In genomic region chr1:184686540-184686939, GRCh38 we compare ENCODE assay signal across 21 cellular contexts.
DNase-seq lines count a peak whose midpoint lies in the region; ATAC-seq, FAIRE-seq and TF ChIP-seq lines count a peak whose summit lies in the region.
"Had no signal": no experiment of that assay in that cellular context is flagged by ENCODE, and none has a peak within 500 bp of the region (broad histone marks: within the 10 kb centered on the region; RNA-seq: fewer than 3 reads in every experiment).

No MANE protein-coding gene starts in this region.

- TF ChIP-seq EP300 in HepG2 (IDR thresholded peaks at IDR 0.05; ENCODE audit: low read depth in 2 of 2, low read length in 2 of 2) (no peak), HepG2 (CRISPR knock-in tag; IDR thresholded peaks at IDR 0.05; ENCODE audit: borderline replicate concordance) (no peak)

- peak; percentile 72 for ATAC-seq in HepG2
- ATAC-seq in HG03432 (IDR thresholded peaks at IDR 0.05; ENCODE audit: unreplicated experiment), result no peak
- ATAC-seq in GM21367 (IDR thresholded peaks at IDR 0.05; ENCODE audit: unreplicated experiment), result no peak
- ATAC-seq in left colon, result no peak
- ATAC-seq: T-helper 17 cell had no signal

- BruUV-seq in HepG2 (replicated peaks; lab: Mats Ljungman, UMichigan), result no TSS peak

- no peak for TF ChIP-seq POLR2A in HepG2 (IDR thresholded peaks at IDR 0.05; ENCODE audit: insufficient read depth in 1 of 2, low read depth in 2 of 2, low read length in 2 of 2)

- TF ChIP-seq CTCF in HEK293 (tag by site-specific recombination; IDR thresholded peaks at IDR 0.05) (no peak), choroid plexus epithelial cell (conservative IDR thresholded peaks at IDR 0.05; ENCODE audit: low read depth, low read length) (no peak), HepG2 (CRISPR knock-in tag; IDR thresholded peaks at IDR 0.05) (no peak)

- no peak overlapping the region for H2AFZ ChIP-seq in HepG2 (ENCODE audit: low read length)

- CTCF ChIA-PET in HEK293 (lab: Yijun Ruan, JAX) (interaction anchor here (1.5 kb wide), 1 partner anchor 23 kb away, joined by 5 read pairs; no protein-coding TSS in a partner anchor), HepG2 (lab: Yijun Ruan, JAX; ENCODE audit: low intra/inter-chr PET ratio, low total read pairs) (no interaction called here)

- no peak for FAIRE-seq in HepG2 (lab: Jason Lieb, UNC)
- FAIRE-seq: frontal cortex, GM19239 had no signal

- H3K36me3 ChIP-seq in HEK293 (ENCODE audit: control insufficient read depth in 2 of 2, insufficient read depth in 1 of 2, low read length in 2 of 2) (no peaks in the 10 kb centered on the region), HepG2 (replicated peaks in 1 of 2; ENCODE audit: control insufficient read depth in 1 of 2, insufficient read depth in 2 of 2, low read length in 2 of 2) (no peaks in the 10 kb centered on the region)
- H3K36me3 ChIP-seq: tibial nerve had no signal

- H3K9me3 ChIP-seq in HEK293 (ENCODE audit: control insufficient read depth, insufficient read depth, low read depth, low read length), result no peaks in the 10 kb centered on the region
- H3K9me3 ChIP-seq in HepG2 (ENCODE audit: low read length), result 0 out of 2 replicates have a peak, but pooled peaks cover 2% of the 10 kb centered on the region

- H3K9ac ChIP-seq in HepG2 (ENCODE audit: insufficient read depth, low read depth, low read length), result no peak overlapping the region

- H3K4me3 ChIP-seq in HEK293 (ENCODE audit: low read depth, low read length) (no peak overlapping the region), choroid plexus epithelial cell (ENCODE audit: low read depth, low read length) (no peak overlapping the region), HepG2 (replicated peaks in 1 of 3; ENCODE audit: insufficient read depth in 1 of 3, low read depth in 2 of 3, low read length in 3 of 3) (no peak overlapping the region)
- H3K4me3 ChIP-seq: tibial nerve had no signal

- 4% methylated on average over 3 of the region's 3 CpGs for WGBS in HepG2 (ENCODE audit: low lambda C conversion rate)

- POLR2A ChIA-PET in HEK293 (lab: Yijun Ruan, JAX), result no interaction called here
- POLR2A ChIA-PET in HepG2 (lab: Yijun Ruan, JAX), result no interaction called here

- no peak overlapping the region for H3K4me2 ChIP-seq in HepG2 (ENCODE audit: low read depth, low read length)

- in situ Hi-C loops in HepG2 (cut with HindIII; ENCODE audit: extremely low pct_ligation_motif_present, low pct_unique_long_range_greater_than_20kb), result no loop called here

- H3K27me3 ChIP-seq in HepG2 (ENCODE audit: control insufficient read depth in 1 of 2, insufficient read depth in 2 of 2, low read length in 2 of 2), result peaks cover 0 to 5% of the 10 kb centered on the region in 2 experiments; a peak in 1 of 5 replicates
- H3K27me3 ChIP-seq: tibial nerve had no signal

- H3K4me1 ChIP-seq in HEK293 (ENCODE audit: control insufficient read depth, insufficient read depth, low read length), result no peaks in the 10 kb centered on the region
- no peaks in the 10 kb centered on the region for H3K4me1 ChIP-seq in HepG2 (ENCODE audit: insufficient read depth, low read length)

- peak; percentile 63 for DNase-seq in NCI-H69 (lab: John Stamatoyannopoulos, UW)
- DNase-seq in choroid plexus epithelial cell (ENCODE audit: low read depth), result peak; percentile 55
- peak; percentile 19 for DNase-seq in HepG2 (ENCODE audit: low spot score)
- no peak for DNase-seq in stimulated activated CD8-positive, alpha-beta memory T cell treated with anti-CD3 and anti-CD28 coated beads, Interleukin-4, amount 100 ng/mL, for 48 hours
- no peak for DNase-seq in left colon
- DNase-seq: activated CD4-positive, alpha-beta T cell treated with anti-CD3 and anti-CD28 coated beads for 1 hour; activated naive CD4-positive, alpha-beta T cell; effector CD8-positive, alpha-beta T cell; KG1; mesendoderm; NCI-H146; NCI-H524; stimulated activated CD4-positive, alpha-beta T cell treated with anti-CD3 and anti-CD28 coated beads, Interleukin-4, amount 100 ng/mL, for 4 hours; T-helper 17 cell had no signal

- no peak for TF ChIP-seq RAD21 in HepG2 (CRISPR knock-in tag; IDR thresholded peaks at IDR 0.05)

- no peaks in the 10 kb centered on the region for H3K79me2 ChIP-seq in HepG2 (ENCODE audit: insufficient read depth, low read length)

- H4K20me1 ChIP-seq in HepG2 (ENCODE audit: insufficient read depth, low read length), result no peaks in the 10 kb centered on the region

- no peak overlapping the region for H3K27ac ChIP-seq in HEK293 (ENCODE audit: extremely low read depth, low read depth, low read length)
- no peak overlapping the region for H3K27ac ChIP-seq in HepG2 (ENCODE audit: extremely low read length, insufficient read depth, low read length)
- H3K27ac ChIP-seq: RWPE1, tibial nerve had no signal

- intact Hi-C loops in HepG2 (cut with micrococcal nuclease; ENCODE audit: unreplicated experiment) (no loop called here), left colon (cut with DNase I, micrococcal nuclease) (loop anchor here in 1 of 2 donors (10.0 kb wide), 1 partner anchor 452 kb away; no protein-coding TSS in a partner anchor)

TF ChIP-seq in HEK293, 187 proteins besides CTCF, POLR2A, EP300 and RAD21:
- peak; percentile 63; the same call in 1 of the 2 replicates for TF ChIP-seq ZNF664 (tag by site-specific recombination; IDR thresholded peaks at IDR 0.05)
- no peak for TF ChIP-seq ZNF639 (tag by site-specific recombination; IDR thresholded peaks at IDR 0.05)

TF ChIP-seq in HepG2, 621 proteins besides CTCF, POLR2A, EP300 and RAD21 (continues in another document):
- no peak for TF ChIP-seq ZNF367 (CRISPR knock-in tag; IDR thresholded peaks at IDR 0.05; ENCODE audit: borderline replicate concordance)
- no peak for TF ChIP-seq ZNF703 (CRISPR knock-in tag; IDR thresholded peaks at IDR 0.05; ENCODE audit: borderline replicate concordance)
- TF ChIP-seq ZNF543 (CRISPR knock-in tag; IDR thresholded peaks at IDR 0.05), result no peak
- no peak for TF ChIP-seq JUNB (CRISPR knock-in tag; IDR thresholded peaks at IDR 0.05; ENCODE audit: borderline replicate concordance)
- TF ChIP-seq MEIS1 (CRISPR knock-in tag; IDR thresholded peaks at IDR 0.05; ENCODE audit: borderline replicate concordance), result no peak
- TF ChIP-seq U2AF1 (optimal IDR thresholded peaks at IDR 0.05; ENCODE audit: low read depth, low read length), result no peak
- TF ChIP-seq MIXL1 (CRISPR knock-in tag; IDR thresholded peaks at IDR 0.05), result no peak
- TF ChIP-seq ZNF652 (CRISPR knock-in tag; IDR thresholded peaks at IDR 0.05; ENCODE audit: borderline replicate concordance, low read depth), result no peak
- no peak for TF ChIP-seq ATRX (CRISPR knock-in tag; IDR thresholded peaks at IDR 0.05; ENCODE audit: borderline replicate concordance)
- no peak for TF ChIP-seq KAT8 (CRISPR knock-in tag; IDR thresholded peaks at IDR 0.05)
- no peak for TF ChIP-seq E2F2 (CRISPR knock-in tag; IDR thresholded peaks at IDR 0.05; ENCODE audit: borderline replicate concordance)
- TF ChIP-seq ZMAT5 (CRISPR knock-in tag; IDR thresholded peaks at IDR 0.05; ENCODE audit: borderline replicate concordance, low read depth), result no peak
- no peak for TF ChIP-seq GRHL1 (CRISPR knock-in tag; conservative IDR thresholded peaks at IDR 0.05)
- TF ChIP-seq ZNF605 (CRISPR knock-in tag; IDR thresholded peaks at IDR 0.05), result no peak

Comparison
In these comparisons a context has a peak if more than half of its experiments do, and no peak if none do; other contexts are left out.
1. DNase-seq: peak in NCI-H69 (single experiment), choroid plexus epithelial cell (single experiment) and HepG2 (single experiment); none in stimulated activated CD8-positive, alpha-beta memory T cell treated with anti-CD3 and anti-CD28 coated beads, Interleukin-4, amount 100 ng/mL, for 48 hours (single experiment) and left colon (0 of 2).